In the genomic region with DNA sequence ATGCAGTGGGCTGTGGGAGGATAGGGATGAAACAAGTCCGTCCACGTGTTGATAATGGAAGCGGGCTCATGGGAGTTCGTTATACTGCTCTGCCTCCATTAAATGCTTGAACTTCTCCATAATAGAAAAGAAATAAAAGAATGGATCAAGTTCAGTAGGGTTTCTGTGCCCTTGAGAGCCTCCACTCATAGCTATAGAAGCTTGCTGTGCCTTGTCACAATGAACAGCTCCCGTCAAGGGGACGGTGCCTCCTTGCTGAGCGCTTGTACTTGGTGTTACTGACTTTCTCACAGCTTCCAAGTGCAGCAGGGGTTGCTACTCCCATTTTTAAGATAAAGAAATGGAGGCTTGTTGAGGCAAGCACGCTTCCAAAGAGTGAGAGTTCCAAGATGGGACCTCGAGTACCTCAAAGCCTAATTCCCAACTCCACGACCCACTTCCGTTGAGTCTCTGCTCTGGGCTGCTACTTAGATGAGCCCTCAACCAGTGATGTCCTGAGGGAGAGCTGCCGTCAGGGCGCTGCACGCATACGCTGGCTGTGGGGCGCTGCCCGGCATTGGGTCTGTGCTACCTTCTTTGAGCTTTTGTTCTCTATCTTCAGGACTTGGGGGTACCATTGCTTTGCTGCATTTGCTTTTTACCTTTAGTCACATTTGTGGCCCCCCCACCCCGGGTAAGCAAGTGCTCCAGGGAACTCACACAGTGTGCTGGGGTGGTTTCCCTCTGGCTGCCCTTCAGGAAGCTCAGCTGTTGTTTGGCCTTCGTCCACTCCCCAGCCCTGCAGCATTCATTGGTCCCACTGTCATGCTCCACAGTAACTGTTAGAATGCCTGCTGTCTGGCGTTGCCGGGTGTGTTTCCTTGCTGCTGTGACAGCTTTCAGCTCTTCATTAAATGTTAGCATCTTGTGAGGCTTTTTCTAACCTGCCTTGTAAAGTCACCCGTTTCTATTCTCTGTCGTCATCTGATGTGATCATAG, we compare ENCODE assay signal across 18 cellular contexts. TPM values are rescaled to one million over a fixed set of nuclear protein-coding genes. Genes with fewer than 3 reads are reported as not detected.
A peak's percentile ranks its signal among the peaks of the same experiment; 100 is the strongest.
DNase-seq lines count a peak whose midpoint lies in the region; ATAC-seq, FAIRE-seq and TF ChIP-seq lines count a peak whose summit lies in the region.
"Had no signal": no experiment of that assay in that cellular context is flagged by ENCODE, and none has a peak within 500 bp of the region (broad histone marks: within the 10 kb centered on the region; RNA-seq: fewer than 3 reads in every experiment).

No MANE protein-coding gene starts in this region.

- DNase-seq in H9 (no peak), anterior cingulate cortex (lab: John Stamatoyannopoulos, UW) (peak in 41 of 58 donors; percentile 3 to 70 (median 32)), left cardiac atrium (peak; percentile 67), pons (ENCODE audit: low spot score) (peak; percentile 45), frontal cortex (ENCODE audit: low spot score in 2 of 2) (no peak), D341Med (ENCODE audit: low spot score) (no peak)
- no peak for DNase-seq in effector memory CD8-positive, alpha-beta T cell
- DNase-seq: activated gamma-delta T cell treated with Interleukin-2 at 50 U/mL for 16 hours; body of pancreas; NCI-H2029; NCI-H524 treated with DMSO at 0.1 percent for 48 hours; occipital lobe; OCI-M1; stimulated activated CD4-positive, alpha-beta T cell treated with anti-CD3 and anti-CD28 coated beads, Interleukin-12 subunit alpha, Interleukin-12 subunit beta, amount 100 ng/mL, for 4 hours had no signal

- FAIRE-seq in frontal cortex (lab: Jason Lieb, UNC) = no peak

- no peak overlapping the region for H3K18ac ChIP-seq in H9 (ENCODE audit: insufficient read length, low read depth, low read length)

- H3K36me3 Mint-ChIP-seq in H9 (ENCODE audit: insufficient read depth in 1 of 3, low read depth in 3 of 3) = peaks cover 45 to 89% (median 87%) of the 10 kb centered on the region in 3 experiments
- H3K36me3 Mint-ChIP-seq in effector memory CD8-positive, alpha-beta T cell (ENCODE audit: insufficient read depth) = peaks cover 85% of the 10 kb centered on the region

- H4K5ac ChIP-seq in H9 (ENCODE audit: insufficient read length, low read depth, low read length) = no peak overlapping the region

- no peak overlapping the region for H3K14ac ChIP-seq in H9 (ENCODE audit: insufficient read depth, low read length)

- no peak overlapping the region for H2BK5ac ChIP-seq in H9 (ENCODE audit: insufficient read length, low read length)

- H3K27ac Mint-ChIP-seq in H9 = peak overlapping the region; percentile 55 to 74 (median 55); a peak in 3 of 7 replicates
- H3K27ac Mint-ChIP-seq in effector memory CD8-positive, alpha-beta T cell = peak overlapping the region in 1 of 2 donors; percentile 67

- no peak overlapping the region for H2BK20ac ChIP-seq in H9 (ENCODE audit: low read depth, low read length, poor library complexity, severe bottlenecking)

- no peak overlapping the region for H3K56ac ChIP-seq in H9 (ENCODE audit: insufficient read length, low read depth, low read length)

- H4K91ac ChIP-seq in H9 (ENCODE audit: insufficient read length, low read depth, low read length) = no peak overlapping the region

- no peaks in the 10 kb centered on the region for H3K4me1 ChIP-seq in H9 (ENCODE audit: insufficient read depth, low read length)

- intact Hi-C loops in left cardiac atrium (cut with DNase I) = loop anchor here in 1 of 2 donors (5.0 kb wide), 2 partner anchors 53 to 103 kb away; no protein-coding TSS in a partner anchor

- no peak overlapping the region for H2BK12ac ChIP-seq in H9 (ENCODE audit: insufficient read length, low read depth, low read length)

- H3K4ac ChIP-seq in H9 (ENCODE audit: low read depth, low read length) = no peak overlapping the region

- H2AFZ ChIP-seq in H9 (ENCODE audit: low read length) = no peak overlapping the region

- H2BK15ac ChIP-seq in H9 (ENCODE audit: low read depth, low read length) = no peak overlapping the region

- H2BK120ac ChIP-seq in H9 (ENCODE audit: low read depth, low read length, poor library complexity, severe bottlenecking) = no peak overlapping the region

- peaks cover 3% of the 10 kb centered on the region for H3K79me1 ChIP-seq in H9 (ENCODE audit: insufficient read depth, low read depth, low read length, poor library complexity, severe bottlenecking)

- no peak for TF ChIP-seq CTCF in H9 (conservative IDR thresholded peaks at IDR 0.05)

- no peak overlapping the region for H4K8ac ChIP-seq in H9 (replicated peaks; ENCODE audit: insufficient read length, low read depth, low read length)

- H3K23ac ChIP-seq in H9 (ENCODE audit: insufficient read length, low read depth, low read length) = no peak overlapping the region

- no peak overlapping the region for H2AK5ac ChIP-seq in H9 (ENCODE audit: insufficient read length, low read length)

- H3K9me3 Mint-ChIP-seq in H9 = no peaks in the 10 kb centered on the region
- H3K9me3 Mint-ChIP-seq in effector memory CD8-positive, alpha-beta T cell = no peaks in the 10 kb centered on the region
- H3K9me3 Mint-ChIP-seq: CD14-positive monocyte had no signal

- no peak overlapping the region for H3K9ac ChIP-seq in H9 (ENCODE audit: extremely low read depth, insufficient read length, low read length)

- ATAC-seq in left cardiac atrium (peak; percentile 79 to 91), GM21737 (IDR thresholded peaks at IDR 0.05; ENCODE audit: unreplicated experiment) (no peak)
- no peak for ATAC-seq in effector memory CD8-positive, alpha-beta T cell (replicated peaks)
- ATAC-seq: body of pancreas had no signal

- no peaks in the 10 kb centered on the region for H3K9me3 ChIP-seq in H9 (ENCODE audit: control insufficient read depth, low read depth, low read length)
- H3K9me3 ChIP-seq: body of pancreas had no signal

- H3K4me1 Mint-ChIP-seq in H9 = peaks cover 3 to 4% of the 10 kb centered on the region in 2 experiments; a peak in 1 of 4 replicates
- H3K4me1 Mint-ChIP-seq in effector memory CD8-positive, alpha-beta T cell (ENCODE audit: low read depth in 2 of 2) = peaks cover 0 to 19% of the 10 kb centered on the region in 2 donors
- H3K4me1 Mint-ChIP-seq: CD14-positive monocyte had no signal

- no peaks in the 10 kb centered on the region for H3K27me3 ChIP-seq in H9 (ENCODE audit: insufficient read depth, low read length)
- H3K27me3 ChIP-seq: body of pancreas had no signal

- peaks cover 1% of the 10 kb centered on the region; the same call in 1 of the 2 replicates for H3K79me2 ChIP-seq in H9 (ENCODE audit: insufficient read depth, low read length)

- no peaks in the 10 kb centered on the region for H3K27me3 Mint-ChIP-seq in H9 (ENCODE audit: low read depth)
- H3K27me3 Mint-ChIP-seq in effector memory CD8-positive, alpha-beta T cell = no peaks in the 10 kb centered on the region

- H3T11ph ChIP-seq in H9 (ENCODE audit: low read length) = no peak overlapping the region

- no peaks in the 10 kb centered on the region for H4K20me1 ChIP-seq in H9 (ENCODE audit: control insufficient read depth, insufficient read depth, insufficient read length)

- no peak overlapping the region for H3K4me2 ChIP-seq in H9 (ENCODE audit: insufficient read depth, insufficient read length, low read length)

- WGBS in H9 (ENCODE audit: extremely low coverage, insufficient read length, low lambda C conversion rate) = no CpG with 5 or more reads among the region's 23 CpGs

- no peaks in the 10 kb centered on the region for H3K23me2 ChIP-seq in H9 (ENCODE audit: insufficient read length, low read depth, low read length, poor library complexity, severe bottlenecking)

- no peak overlapping the region for H3K4me3 Mint-ChIP-seq in H9
- no peak overlapping the region for H3K4me3 Mint-ChIP-seq in effector memory CD8-positive, alpha-beta T cell
- H3K4me3 Mint-ChIP-seq: CD14-positive monocyte had no signal

- no peak overlapping the region for H3K27ac ChIP-seq in H9 (ENCODE audit: insufficient read length, low read depth, low read length)
- H3K27ac ChIP-seq: body of pancreas had no signal

RNA-seq across cellular contexts. Expression of a gene that starts 9.5 kb away (rescaled TPM):
- 292 and 295 TPM in 2 replicates for total RNA-seq in H9 (2021)
- 100 to 1,000 TPM in 1 of 2 donors, 10 to 100 TPM in 1; 98.3 to 134 TPM for total RNA-seq in left cardiac atrium
- 99.5 TPM for total RNA-seq in frontal cortex

RNA-seq across cellular contexts. Expression of a gene that starts 19.4 kb away (rescaled TPM):
- total RNA-seq in H9 (2021) (3.5 and 4.2 TPM in 2 replicates), left cardiac atrium (10 to 100 TPM; 11.4 to 14.9 TPM), frontal cortex (31.0 TPM)

RNA-seq across cellular contexts. Expression of a gene that starts 22.3 kb away (rescaled TPM):
- total RNA-seq in H9 (2021) (0.04 TPM in 2 replicates), left cardiac atrium (1 to 10 TPM; 2.4 to 3.0 TPM), frontal cortex (not detected)
- total RNA-seq: activated CD8-positive, alpha-beta memory T cell treated with anti-CD3 and anti-CD28 coated beads for 36 hours; body of pancreas; mesenteric fat pad had no signal

RNA-seq across cellular contexts. Expression of a gene that starts 24.1 kb away (rescaled TPM):
- total RNA-seq in H9 (2021) = 0.72 and 1.1 TPM in 2 replicates
- 1 to 10 TPM in 1 of 2 donors, under 1 TPM in 1; 0.47 to 1.6 TPM for total RNA-seq in left cardiac atrium
- 1.2 TPM for total RNA-seq in frontal cortex
- total RNA-seq: mesenteric fat pad had no signal

RNA-seq across cellular contexts. Expression of a gene that starts 24.6 kb away (rescaled TPM):
- total RNA-seq in H9 (2021) (18.8 and 19.1 TPM in 2 replicates), left cardiac atrium (10 to 100 TPM in 1 of 2 donors, 1 to 10 TPM in 1; 6.7 to 11.5 TPM), frontal cortex (47.7 TPM)

Comparison
In these comparisons a context has a peak if more than half of its experiments do, and no peak if none do; other contexts are left out.
1. DNase-seq: peak in anterior cingulate cortex (41 of 58), left cardiac atrium (single experiment) and pons (single experiment); none in H9 (single experiment), effector memory CD8-positive, alpha-beta T cell (0 of 3), frontal cortex (0 of 2) and D341Med (single experiment).
2. ATAC-seq: peak in left cardiac atrium (2 of 2); none in GM21737 (single experiment) and effector memory CD8-positive, alpha-beta T cell (single experiment).